Comparison of ENCODE assay signal across 33 cellular contexts in the genomic region with DNA sequence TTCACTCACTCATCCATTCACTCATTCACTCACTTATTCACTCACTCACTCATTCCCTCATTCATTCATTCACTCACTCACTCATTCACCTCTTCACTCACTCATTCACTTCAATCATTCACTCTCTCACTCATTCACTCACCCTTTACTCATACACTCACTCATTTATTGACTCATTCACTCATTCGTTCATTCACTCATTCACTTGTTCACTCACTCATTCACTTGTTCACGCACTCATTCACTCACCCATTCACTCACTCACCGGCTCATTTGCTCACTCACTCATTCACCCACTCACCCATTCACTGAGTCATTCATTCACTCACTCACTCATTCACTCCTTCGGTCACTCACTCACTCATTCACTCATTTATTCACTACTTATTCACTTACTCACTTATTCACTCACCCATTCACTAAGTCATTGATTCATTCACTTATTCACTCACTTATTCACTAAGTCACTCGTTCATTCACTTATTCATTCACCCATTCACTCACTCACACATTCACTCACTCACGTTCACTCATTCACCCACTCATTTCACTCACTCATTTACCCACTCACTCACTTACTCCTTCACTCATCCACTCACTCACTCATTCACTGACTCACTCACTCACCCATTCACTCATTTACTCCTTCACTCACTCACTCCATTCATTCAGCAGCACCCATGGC.
"Had no signal": no experiment of that assay in that cellular context is flagged by ENCODE, and none has a peak within 500 bp of the region (broad histone marks: within the 10 kb centered on the region; RNA-seq: fewer than 3 reads in every experiment).

No MANE protein-coding gene starts in this region.

- H3K27ac ChIP-seq: brain microvascular endothelial cell, cardiac muscle cell, KMS-11, Peyer's patch, SJSA1 had no signal

- H3K4me3 ChIP-seq: cardiac muscle cell, Peyer's patch, SJSA1 had no signal

- H3K27me3 ChIP-seq: brain microvascular endothelial cell, cardiac muscle cell, SJSA1 had no signal

- H3K9me3 ChIP-seq: Peyer's patch, SJSA1, SK-N-SH had no signal

- H3K9ac ChIP-seq: KMS-11, SK-N-SH had no signal

- DNase-seq: activated CD4-positive, alpha-beta memory T cell treated with anti-CD3 and anti-CD28 coated beads for 36 hours; activated CD4-positive, alpha-beta T cell treated with anti-CD3 and anti-CD28 coated beads for 4 hours; activated CD4-positive, alpha-beta T cell treated with anti-CD3 and anti-CD28 coated beads, Interleukin-2, amount 50 U/mL, for 1 hour; activated CD4-positive, CD25-positive, alpha-beta regulatory T cell treated with anti-CD3 and anti-CD28 coated beads, Interleukin-2, amount 50 U/mL, for 72 hours; activated CD8-positive, alpha-beta memory T cell treated with anti-CD3 and anti-CD28 coated beads, Interleukin-2, amount 50 U/mL, for 4 hours; activated effector memory CD4-positive, alpha-beta T cell treated with anti-CD3 and anti-CD28 coated beads, Interleukin-2, amount 50 U/mL, for 16 hours; activated naive CD4-positive, alpha-beta T cell; activated naive CD4-positive, alpha-beta T cell treated with anti-CD3 and anti-CD28 coated beads, Interleukin-2, amount 50 U/mL, for 16 hours; activated naive CD8-positive, alpha-beta T cell treated with anti-CD3 and anti-CD28 coated beads for 36 hours; activated T-cell treated with anti-CD3 and anti-CD28 coated beads, Interleukin-2, amount 50 U/mL, for 48 hours; amniotic stem cell; aorta; brain microvascular endothelial cell; MM.1S; NCI-H1092; NCI-H1436 treated with DMSO at 0.1 percent for 48 hours; NCI-H1694 treated with DMSO at 0.1 percent for 48 hours; NCI-H2029; NCI-H2171; NCI-H510A; NCI-H526; NCI-H748 treated with DMSO at 0.1 percent for 48 hours; NK-92 treated with Interleukin-12 subunit alpha and Interleukin-12 subunit beta, amount 100 ng/mL, for 24 hours; PC-3; Peyer's patch; RPMI8226; SHP77 treated with DMSO at 0.1 percent for 48 hours; SK-N-SH had no signal

- ATAC-seq: PC-3, WTC11 had no signal

- FAIRE-seq: TTC549 had no signal

- H3K4me2 ChIP-seq: KMS-11, SK-N-SH had no signal

- H3K36me3 ChIP-seq: brain microvascular endothelial cell, cardiac muscle cell, Peyer's patch had no signal
